Comparison of ENCODE assay signal across 1 cellular context in genomic region chr6:6595025-6595424, GRCh38.
TF ChIP-seq lines count a peak whose summit lies in the region.

No MANE protein-coding gene starts in this region.

TF ChIP-seq in K562, 482 proteins besides CTCF, POLR2A, EP300 and RAD21 (continued from another document):
- TF ChIP-seq USF2 (CRISPR knock-in tag; IDR thresholded peaks at IDR 0.05) (no peak), ZNF717 (CRISPR knock-in tag; IDR thresholded peaks at IDR 0.05) (no peak), THRB (CRISPR knock-in tag; conservative IDR thresholded peaks at IDR 0.05) (peak; percentile 49; the same call in 1 of the 2 replicates), ELF4 (CRISPR knock-in tag; IDR thresholded peaks at IDR 0.05) (0 out of 2 replicates have a peak, but pooled peaks have one; percentile 52), ETV5 (CRISPR knock-in tag; IDR thresholded peaks at IDR 0.05; ENCODE audit: low read depth) (no peak), HNRNPH1 (optimal IDR thresholded peaks at IDR 0.05; ENCODE audit: low read depth, low read length) (no peak), TBP (optimal IDR thresholded peaks at IDR 0.05; ENCODE audit: low read depth, low read length) (no peak), MED1 (CRISPR knock-in tag; IDR thresholded peaks at IDR 0.05; ENCODE audit: borderline replicate concordance) (no peak), ZBTB26 (CRISPR knock-in tag; IDR thresholded peaks at IDR 0.05) (peak; percentile 92), EZH2 (IDR thresholded peaks at IDR 0.05; ENCODE audit: borderline replicate concordance, low read depth, low read length) (no peak), GATA2 (CRISPR knock-in tag; IDR thresholded peaks at IDR 0.05) (no peak), SP1 (CRISPR knock-in tag; IDR thresholded peaks at IDR 0.05) (no peak), ZNF512 (tag; IDR thresholded peaks at IDR 0.05) (peak; percentile 89), OTX1 (CRISPR knock-in tag; IDR thresholded peaks at IDR 0.05) (peak; percentile 64; the same call in 1 of the 2 replicates), MYNN (IDR thresholded peaks at IDR 0.05) (no peak), MYNN (CRISPR knock-in tag; IDR thresholded peaks at IDR 0.05) (no peak)
- TF ChIP-seq, protein P1, sequence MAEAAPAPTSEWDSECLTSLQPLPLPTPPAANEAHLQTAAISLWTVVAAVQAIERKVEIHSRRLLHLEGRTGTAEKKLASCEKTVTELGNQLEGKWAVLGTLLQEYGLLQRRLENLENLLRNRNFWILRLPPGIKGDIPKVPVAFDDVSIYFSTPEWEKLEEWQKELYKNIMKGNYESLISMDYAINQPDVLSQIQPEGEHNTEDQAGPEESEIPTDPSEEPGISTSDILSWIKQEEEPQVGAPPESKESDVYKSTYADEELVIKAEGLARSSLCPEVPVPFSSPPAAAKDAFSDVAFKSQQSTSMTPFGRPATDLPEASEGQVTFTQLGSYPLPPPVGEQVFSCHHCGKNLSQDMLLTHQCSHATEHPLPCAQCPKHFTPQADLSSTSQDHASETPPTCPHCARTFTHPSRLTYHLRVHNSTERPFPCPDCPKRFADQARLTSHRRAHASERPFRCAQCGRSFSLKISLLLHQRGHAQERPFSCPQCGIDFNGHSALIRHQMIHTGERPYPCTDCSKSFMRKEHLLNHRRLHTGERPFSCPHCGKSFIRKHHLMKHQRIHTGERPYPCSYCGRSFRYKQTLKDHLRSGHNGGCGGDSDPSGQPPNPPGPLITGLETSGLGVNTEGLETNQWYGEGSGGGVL (CRISPR knock-in tag; IDR thresholded peaks at IDR 0.05) = no peak
- TF ChIP-seq, protein P2, sequence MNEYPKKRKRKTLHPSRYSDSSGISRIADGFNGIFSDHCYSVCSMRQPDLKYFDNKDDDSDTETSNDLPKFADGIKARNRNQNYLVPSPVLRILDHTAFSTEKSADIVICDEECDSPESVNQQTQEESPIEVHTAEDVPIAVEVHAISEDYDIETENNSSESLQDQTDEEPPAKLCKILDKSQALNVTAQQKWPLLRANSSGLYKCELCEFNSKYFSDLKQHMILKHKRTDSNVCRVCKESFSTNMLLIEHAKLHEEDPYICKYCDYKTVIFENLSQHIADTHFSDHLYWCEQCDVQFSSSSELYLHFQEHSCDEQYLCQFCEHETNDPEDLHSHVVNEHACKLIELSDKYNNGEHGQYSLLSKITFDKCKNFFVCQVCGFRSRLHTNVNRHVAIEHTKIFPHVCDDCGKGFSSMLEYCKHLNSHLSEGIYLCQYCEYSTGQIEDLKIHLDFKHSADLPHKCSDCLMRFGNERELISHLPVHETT (CRISPR knock-in tag; conservative IDR thresholded peaks at IDR 0.05 in 1 of 2, IDR thresholded peaks at IDR 0.05 in 1 of 2) = no peak
TF ChIP-seq in K562: peak in this region for 6.
